ENCODE assay signal across 18 cellular contexts in the genomic region with DNA sequence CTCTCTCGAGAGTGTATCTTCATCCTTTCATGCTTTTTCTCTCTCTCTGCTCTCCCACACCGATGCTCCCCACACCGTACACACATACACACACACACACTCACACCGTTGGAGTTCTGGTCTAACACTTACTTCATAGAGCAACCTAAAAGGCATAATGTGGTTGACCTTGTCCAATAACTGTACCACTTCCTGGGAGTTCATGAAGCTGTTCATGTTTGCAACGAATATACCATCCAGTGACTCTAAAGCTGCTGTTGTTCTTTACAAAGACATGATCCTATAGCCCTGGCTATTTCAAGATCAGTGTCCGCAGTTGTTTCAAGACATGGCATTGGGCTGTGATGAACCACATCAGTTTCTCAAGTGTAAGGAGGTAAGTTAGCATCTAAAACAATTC. TPM values are rescaled to one million over a fixed set of nuclear protein-coding genes. Genes with fewer than 3 reads are reported as not detected.
DNase-seq lines count a peak whose midpoint lies in the region; ATAC-seq, FAIRE-seq and TF ChIP-seq lines count a peak whose summit lies in the region.
"Had no signal": no experiment of that assay in that cellular context is flagged by ENCODE, and none has a peak within 500 bp of the region (broad histone marks: within the 10 kb centered on the region; RNA-seq: fewer than 3 reads in every experiment).

No MANE protein-coding gene starts in this region.

- no peak for TF ChIP-seq CTCF in gastrocnemius medialis (IDR thresholded peaks at IDR 0.05 in 4 of 5, conservative IDR thresholded peaks at IDR 0.05 in 1 of 5)
- TF ChIP-seq CTCF in A673 (conservative IDR thresholded peaks at IDR 0.05; ENCODE audit: low read depth, low read length): no peak

- H3K4me3 ChIP-seq in gastrocnemius medialis: peak overlapping the region in 2 of 4 donors; percentile 2 to 12
- no peak overlapping the region for H3K4me3 ChIP-seq in A673 (ENCODE audit: low read depth, low read length, poor library complexity, severe bottlenecking)
- H3K4me3 ChIP-seq: GM23248, ovary had no signal

- H3K27ac ChIP-seq in cingulate gyrus (ENCODE audit: low read depth, low read length): peak overlapping the region; percentile 52
- peak overlapping the region; percentile 86 to 96 (median 94) for H3K27ac ChIP-seq in gastrocnemius medialis
- H3K27ac ChIP-seq in A673 (ENCODE audit: low read depth, low read length, poor library complexity, severe bottlenecking): no peak overlapping the region
- H3K27ac ChIP-seq: epithelial cell of prostate, GM23248, ovary had no signal

- no peaks in the 10 kb centered on the region for H3K36me3 ChIP-seq in gastrocnemius medialis
- H3K36me3 ChIP-seq in A673 (ENCODE audit: insufficient read depth, low read length, poor library complexity, severe bottlenecking): no peaks in the 10 kb centered on the region
- H3K36me3 ChIP-seq: BE2C, ovary had no signal

- no peaks in the 10 kb centered on the region for H3K9me3 ChIP-seq in gastrocnemius medialis
- no peaks in the 10 kb centered on the region for H3K9me3 ChIP-seq in A673 (ENCODE audit: low read depth, low read length, poor library complexity, severe bottlenecking)
- H3K9me3 ChIP-seq: BE2C, ovary had no signal

- no TSS peak for BruUV-seq in A673 (replicated peaks; lab: Mats Ljungman, UMichigan)

- POLR2A ChIA-PET in A673 (lab: Charles Lee; ENCODE audit: low non-redundant PET): no interaction called here

- CTCF ChIA-PET in A673 (lab: Charles Lee): no interaction called here

- FAIRE-seq in GM12891 (lab: Jason Lieb, UNC): peak; percentile 80
- FAIRE-seq: D721Med had no signal

- TF ChIP-seq POLR2A in GM12891 (IDR thresholded peaks at IDR 0.05; ENCODE audit: low read depth, low read length) (peak; percentile 53; the same call in 1 of the 2 replicates), gastrocnemius medialis (IDR thresholded peaks at IDR 0.05) (no peak)

- in situ Hi-C loops in gastrocnemius medialis (cut with MboI; ENCODE audit: low sequenced_read_pairs in 4 of 4): no loop called here

- no peaks in the 10 kb centered on the region for H3K27me3 ChIP-seq in gastrocnemius medialis
- no peaks in the 10 kb centered on the region for H3K27me3 ChIP-seq in A673 (replicated peaks; ENCODE audit: insufficient read depth, low read depth, low read length, poor library complexity)
- H3K27me3 ChIP-seq: ovary had no signal

- peak; percentile 33 for ATAC-seq in HG03520 (IDR thresholded peaks at IDR 0.05; ENCODE audit: unreplicated experiment)
- no peak for ATAC-seq in gastrocnemius medialis
- no peak for ATAC-seq in GM18498 (IDR thresholded peaks at IDR 0.05; ENCODE audit: unreplicated experiment)
- no peak for ATAC-seq in GM19328 (IDR thresholded peaks at IDR 0.05; ENCODE audit: unreplicated experiment)
- ATAC-seq: activated CD8-positive, alpha-beta T cell treated with anti-CD3 and anti-CD28 coated beads, Interleukin-2, amount 10 ng/mL, durations not matched to agents 7 days and 5 days had no signal

- DNase-seq in GM12891 (ENCODE audit: insufficient read length, low spot score) (no peak), gastrocnemius medialis (no peak), NCI-H226 (no peak), A673 (ENCODE audit: low spot score) (no peak)
- DNase-seq: activated CD8-positive, alpha-beta T cell treated with anti-CD3 and anti-CD28 coated beads, Interleukin-2, amount 10 ng/mL, durations not matched to agents 7 days and 5 days; activated T-cell treated with anti-CD3 and anti-CD28 coated beads, Interleukin-2, amount 50 U/mL, for 48 hours; BE2C; cortex of kidney; GM23248; NCI-H2029; NCI-H524; ovary had no signal

- intact Hi-C loops in gastrocnemius medialis (cut with DNase I; ENCODE audit: low total_unique reads): no loop called here
- intact Hi-C loops in A673 (cut with micrococcal nuclease; ENCODE audit: unreplicated experiment): no loop called here

- H3K4me1 ChIP-seq in gastrocnemius medialis (peaks cover 35 to 45% of the 10 kb centered on the region in 2 donors), A673 (ENCODE audit: insufficient read depth, low read length, poor library complexity, severe bottlenecking) (no peaks in the 10 kb centered on the region)
- H3K4me1 ChIP-seq: BE2C had no signal

TF ChIP-seq in GM12891, 5 proteins besides CTCF, POLR2A, EP300 and RAD21:
- TF ChIP-seq SPI1 (IDR thresholded peaks at IDR 0.05; ENCODE audit: low read depth, low read length) (no peak), PAX5 (IDR thresholded peaks at IDR 0.05; ENCODE audit: insufficient read depth, low read length, severe bottlenecking) (no peak), TAF1 (IDR thresholded peaks at IDR 0.05; ENCODE audit: low read depth, low read length) (no peak), POU2F2 (IDR thresholded peaks at IDR 0.05; ENCODE audit: low read depth, low read length) (no peak), POLR2AphosphoS5 (IDR thresholded peaks at IDR 0.05; ENCODE audit: low read depth, low read length) (no peak)
TF ChIP-seq in GM12891: peak in this region for 0.

RNA-seq across cellular contexts. Expression of gene MEF2C, which starts 10.0 kb away (rescaled TPM):
- polyA plus RNA-seq in GM12891 (2012; ENCODE audit: low read depth, missing spikeins): 103 TPM
- 100 to 1,000 TPM in 3 of 4 donors, 10 to 100 TPM in 1; 63.8 to 192 (median 128) TPM for total RNA-seq in gastrocnemius medialis
- total RNA-seq in A673 (2021): 2.0 and 3.6 TPM in 2 replicates

Comparison
In these comparisons a context has a peak if more than half of its experiments do, and no peak if none do; other contexts are left out.
1. RNA of gene MEF2C, which starts 10.0 kb away (total RNA-seq): 63.8 to 192 TPM in gastrocnemius medialis; 2.0 to 3.6 TPM in A673; every median in the first group is over 10 times any median in the second.